Comparison of ENCODE assay signal across 14 cellular contexts in the genomic region with DNA sequence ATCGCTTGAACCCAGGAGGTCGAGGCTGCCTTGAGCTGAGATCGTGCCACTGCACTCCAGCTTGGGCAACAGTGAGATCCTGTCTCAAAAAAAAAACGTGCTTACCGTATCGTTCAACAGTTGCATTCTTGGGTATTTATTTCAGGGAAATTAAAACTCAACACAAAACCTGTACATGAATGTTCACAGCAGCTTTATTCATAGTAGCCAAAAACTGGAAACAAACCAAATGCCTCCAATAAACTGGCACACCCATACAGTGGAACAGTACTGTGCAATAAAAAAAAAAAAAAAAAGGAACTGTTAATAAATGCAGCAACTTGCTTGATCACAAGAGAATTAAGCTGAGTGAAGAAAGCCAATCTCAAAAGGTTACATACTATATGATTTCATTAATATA. TPM values are rescaled to one million over a fixed set of nuclear protein-coding genes. Genes with fewer than 3 reads are reported as not detected.
A peak's percentile ranks its signal among the peaks of the same experiment; 100 is the strongest.
DNase-seq lines count a peak whose midpoint lies in the region; ATAC-seq and TF ChIP-seq lines count a peak whose summit lies in the region.
"Had no signal": no experiment of that assay in that cellular context is flagged by ENCODE, and none has a peak within 500 bp of the region (broad histone marks: within the 10 kb centered on the region; RNA-seq: fewer than 3 reads in every experiment).

No MANE protein-coding gene starts in this region.

- no peak for TF ChIP-seq CTCF in SK-N-SH (IDR thresholded peaks at IDR 0.05)
- no peak for TF ChIP-seq CTCF in parathyroid adenoma (IDR thresholded peaks at IDR 0.05)

- H3K27me3 ChIP-seq in SK-N-SH (ENCODE audit: insufficient read depth) (no peaks in the 10 kb centered on the region), parathyroid adenoma (ENCODE audit: control insufficient read depth, insufficient read depth, low read length) (no peaks in the 10 kb centered on the region)
- H3K27me3 ChIP-seq: brain microvascular endothelial cell had no signal

- CTCF ChIA-PET in SK-N-SH (lab: Yijun Ruan, JAX), result interaction anchor here (1.4 kb wide), 1 partner anchor 56 kb away, joined by 4 read pairs; no protein-coding TSS in a partner anchor

- WGBS in SK-N-SH (ENCODE audit: low lambda C conversion rate), result 82% methylated on average over 6 of the region's 6 CpGs

- H3K36me3 ChIP-seq in SK-N-SH (replicated peaks in 1 of 2; ENCODE audit: control insufficient read depth in 1 of 2, insufficient read depth in 2 of 2, low read length in 1 of 2) (peaks cover 6 to 81% of the 10 kb centered on the region in 2 experiments), parathyroid adenoma (ENCODE audit: control insufficient read depth, insufficient read depth, low read length) (no peaks in the 10 kb centered on the region)
- H3K36me3 ChIP-seq: prostate gland had no signal

- no peak for DNase-seq in SK-N-SH
- peak; percentile 16 for DNase-seq in OCI-M1 (lab: John Stamatoyannopoulos, UW)
- no peak for DNase-seq in amygdala (lab: John Stamatoyannopoulos, UW)
- DNase-seq in KG1 (lab: John Stamatoyannopoulos, UW), result no peak
- DNase-seq in COLO668 (lab: John Stamatoyannopoulos, UW; ENCODE audit: unreplicated experiment), result no peak
- DNase-seq: 8988T; activated CD4-positive, alpha-beta memory T cell treated with anti-CD3 and anti-CD28 coated beads, Interleukin-2, amount 10 ng/mL, durations not matched to agents 7 days and 5 days; brain microvascular endothelial cell; kidney glomerular epithelial cell; NCI-H446 had no signal

- H3K4me2 ChIP-seq in SK-N-SH (peak overlapping the region; percentile 47), parathyroid adenoma (ENCODE audit: low read length) (peak overlapping the region; percentile 24)

- H3K9me3 ChIP-seq in SK-N-SH (no peaks in the 10 kb centered on the region), parathyroid adenoma (ENCODE audit: control insufficient read depth, low read length) (no peaks in the 10 kb centered on the region)
- H3K9me3 ChIP-seq: prostate gland had no signal

- H3K9ac ChIP-seq in SK-N-SH, result no peak overlapping the region
- H3K9ac ChIP-seq in parathyroid adenoma, result no peak overlapping the region

- H3K4me3 ChIP-seq in SK-N-SH (ENCODE audit: low read depth in 2 of 2, low read length in 1 of 2) (no peak overlapping the region; a peak in 1 of 4 replicates), parathyroid adenoma (ENCODE audit: low read depth, low read length) (no peak overlapping the region)
- H3K4me3 ChIP-seq: prostate gland had no signal

- H3K27ac ChIP-seq in SK-N-SH (ENCODE audit: low read depth in 2 of 2, low read length in 1 of 2) (no peak overlapping the region), parathyroid adenoma (no peak overlapping the region)
- H3K27ac ChIP-seq: brain microvascular endothelial cell, prostate gland had no signal

- TF ChIP-seq RAD21 in SK-N-SH (IDR thresholded peaks at IDR 0.05; ENCODE audit: low read length), result no peak

- H3K9me2 ChIP-seq in SK-N-SH, result no peaks in the 10 kb centered on the region

- peaks cover 21% of the 10 kb centered on the region for H3F3A ChIP-seq in SK-N-SH (replicated peaks; ENCODE audit: insufficient read depth)

- H3K79me2 ChIP-seq in SK-N-SH (ENCODE audit: insufficient read depth) (no peaks in the 10 kb centered on the region; the same call in 1 of the 2 replicates), parathyroid adenoma (peaks cover 58% of the 10 kb centered on the region)

- no peak overlapping the region for H2AFZ ChIP-seq in SK-N-SH (ENCODE audit: low read depth)
- no peak overlapping the region for H2AFZ ChIP-seq in parathyroid adenoma

- ATAC-seq in SK-N-SH treated with all-trans-retinoic acid at 6 μM for 48 hours (no peak), esophagus mucosa (peak; percentile 32)

- peaks cover 100% of the 10 kb centered on the region for H4K20me1 ChIP-seq in SK-N-SH (ENCODE audit: insufficient read depth)

- peaks cover 6 to 15% of the 10 kb centered on the region in 2 experiments for H3K4me1 ChIP-seq in SK-N-SH (ENCODE audit: control insufficient read depth in 1 of 2, insufficient read depth in 2 of 2, low read depth in 1 of 2, low read length in 1 of 2)
- H3K4me1 ChIP-seq in parathyroid adenoma, result peaks cover 2% of the 10 kb centered on the region

- POLR2A ChIA-PET in SK-N-SH (lab: Yijun Ruan, JAX), result interaction anchor here (0.6 kb wide), 1 partner anchor 26 kb away, joined by 3 read pairs; no protein-coding TSS in a partner anchor

- no peak for TF ChIP-seq EP300 in SK-N-SH (IDR thresholded peaks at IDR 0.05; ENCODE audit: borderline replicate concordance in 1 of 2, low read depth in 1 of 2, low read length in 1 of 2)

TF ChIP-seq in SK-N-SH, 30 proteins besides CTCF, POLR2A, EP300 and RAD21 (continues in another document):
- TF ChIP-seq REST (IDR thresholded peaks at IDR 0.05; ENCODE audit: low read depth, low read length), result no peak
- TF ChIP-seq SMC3 (IDR thresholded peaks at IDR 0.05; ENCODE audit: low read depth, low read length), result no peak
- no peak for TF ChIP-seq TAF1 (IDR thresholded peaks at IDR 0.05; ENCODE audit: borderline replicate concordance, low read depth, low read length)
- TF ChIP-seq MAX (IDR thresholded peaks at IDR 0.05; ENCODE audit: low read depth), result no peak
- TF ChIP-seq MEF2A (IDR thresholded peaks at IDR 0.05; ENCODE audit: borderline replicate concordance, low read depth), result no peak

TF ChIP-seq in SK-N-SH treated with all-trans-retinoic acid at 6 μM for 48 hours, 23 proteins besides CTCF, POLR2A, EP300 and RAD21 (continues in another document):
- no peak for TF ChIP-seq RARB (CRISPR knock-in tag; IDR thresholded peaks at IDR 0.05)
- no peak for TF ChIP-seq ESRRG (CRISPR knock-in tag; IDR thresholded peaks at IDR 0.05)
- TF ChIP-seq BACH2 (CRISPR knock-in tag; IDR thresholded peaks at IDR 0.05; ENCODE audit: borderline replicate concordance), result no peak
- TF ChIP-seq TSHZ2 (CRISPR knock-in tag; IDR thresholded peaks at IDR 0.05), result no peak
- no peak for TF ChIP-seq ZC3H10 (CRISPR knock-in tag; IDR thresholded peaks at IDR 0.05)
- TF ChIP-seq ZNF8 (CRISPR knock-in tag; IDR thresholded peaks at IDR 0.05), result no peak
- no peak for TF ChIP-seq OSR1 (CRISPR knock-in tag; IDR thresholded peaks at IDR 0.05)
- no peak for TF ChIP-seq POU6F1 (CRISPR knock-in tag; IDR thresholded peaks at IDR 0.05; ENCODE audit: borderline replicate concordance, low read depth)
- TF ChIP-seq SNAI2 (CRISPR knock-in tag; IDR thresholded peaks at IDR 0.05), result no peak
- no peak for TF ChIP-seq ZFP3 (CRISPR knock-in tag; IDR thresholded peaks at IDR 0.05)
- TF ChIP-seq TOX (CRISPR knock-in tag; IDR thresholded peaks at IDR 0.05; ENCODE audit: borderline replicate concordance), result no peak

RNA-seq across cellular contexts. Expression of gene KHDRBS1, which starts 6.7 kb away (rescaled TPM):
- 37.7 and 52.8 TPM in 2 replicates for polyA plus RNA-seq in SK-N-SH (2012; rRNA removed)
- polyA plus RNA-seq in SK-N-SH (2012; cell fraction: cytosol; rRNA removed), result 64.8 and 67.8 TPM in 2 replicates
- polyA plus RNA-seq in SK-N-SH (2012; cell fraction: nucleus; rRNA removed), result 52.7 and 57.2 TPM in 2 replicates
- total RNA-seq in esophagus mucosa, result 80.6 TPM

RNA-seq across cellular contexts. Expression of gene TMEM39B, which starts 52.4 kb away (rescaled TPM):
- polyA plus RNA-seq in SK-N-SH (2012; rRNA removed), result 24.4 and 25.1 TPM in 2 replicates
- 9.8 and 15.3 TPM in 2 replicates for polyA plus RNA-seq in SK-N-SH (2012; cell fraction: cytosol; rRNA removed)
- 28.5 and 32.0 TPM in 2 replicates for polyA plus RNA-seq in SK-N-SH (2012; cell fraction: nucleus; rRNA removed)
- 10.5 TPM for total RNA-seq in esophagus mucosa
